Comparison of ENCODE assay signal across 19 cellular contexts in the genomic region with DNA sequence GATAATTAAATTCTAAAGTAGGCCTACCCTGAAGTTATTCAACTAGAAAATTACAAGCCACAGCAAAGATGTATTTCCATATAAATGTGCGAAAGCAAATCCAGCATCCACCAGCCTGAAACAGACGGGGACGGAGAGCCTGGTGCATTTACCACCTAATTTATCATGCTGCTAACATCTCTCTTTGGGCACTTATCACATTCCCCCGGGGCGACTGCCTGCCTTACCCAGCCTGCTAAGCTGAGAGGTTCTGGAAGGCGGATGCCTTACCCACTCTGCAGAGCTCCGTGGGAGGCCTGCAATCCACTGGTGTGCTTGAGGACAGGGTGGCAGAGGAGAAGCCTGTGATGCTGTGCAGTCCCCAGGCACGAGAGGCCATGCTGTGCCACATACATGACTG. TPM values are rescaled to one million over a fixed set of nuclear protein-coding genes. Genes with fewer than 3 reads are reported as not detected.
DNase-seq lines count a peak whose midpoint lies in the region; ATAC-seq and TF ChIP-seq lines count a peak whose summit lies in the region.
"Had no signal": no experiment of that assay in that cellular context is flagged by ENCODE, and none has a peak within 500 bp of the region (broad histone marks: within the 10 kb centered on the region; RNA-seq: fewer than 3 reads in every experiment).

No MANE protein-coding gene starts in this region.

- WGBS in mesenchymal stem cell, result 92% methylated on average over 8 of the region's 8 CpGs

- peaks cover 15% of the 10 kb centered on the region for H3K4me1 Mint-ChIP-seq in stimulated activated naive CD8-positive, alpha-beta T cell treated with anti-CD3 and anti-CD28 coated beads, Interleukin-15, amount 100 ng/mL, for 72 hours

- H3K79me1 ChIP-seq in mesenchymal stem cell (replicated peaks; ENCODE audit: low read length, poor library complexity, severe bottlenecking), result peaks cover 13% of the 10 kb centered on the region

- no peak overlapping the region for H2BK15ac ChIP-seq in mesenchymal stem cell (ENCODE audit: low read depth, poor library complexity, severe bottlenecking)

- no peak overlapping the region for H3K27ac ChIP-seq in mesenchymal stem cell (ENCODE audit: low read length, poor library complexity, severe bottlenecking)
- H3K27ac ChIP-seq: brain microvascular endothelial cell, coronary artery, skin epidermis had no signal

- no peak for ATAC-seq in stimulated activated naive CD8-positive, alpha-beta T cell treated with anti-CD3 and anti-CD28 coated beads, Interleukin-15, amount 100 ng/mL, for 72 hours
- no peak for ATAC-seq in GM19397 (IDR thresholded peaks at IDR 0.05; ENCODE audit: unreplicated experiment)
- ATAC-seq: natural killer cell had no signal

- no peak overlapping the region for H2BK120ac ChIP-seq in mesenchymal stem cell (ENCODE audit: low read depth, low read length)

- H3K27me3 ChIP-seq in mesenchymal stem cell (ENCODE audit: control insufficient read depth in 1 of 2, insufficient read depth in 1 of 2, low read length in 2 of 2), result no peaks in the 10 kb centered on the region
- H3K27me3 ChIP-seq: brain microvascular endothelial cell had no signal

- no peak overlapping the region for H3K18ac ChIP-seq in mesenchymal stem cell (ENCODE audit: low read depth in 1 of 2, low read length in 2 of 2)

- no peak overlapping the region for H2BK5ac ChIP-seq in mesenchymal stem cell (ENCODE audit: low read depth, low read length, poor library complexity, severe bottlenecking)

- H3K36me3 ChIP-seq in mesenchymal stem cell (ENCODE audit: control insufficient read depth in 1 of 2, insufficient read depth in 2 of 2, low read depth in 1 of 2, low read length in 2 of 2), result peaks cover 22 to 31% of the 10 kb centered on the region in 2 experiments
- H3K36me3 ChIP-seq: brain microvascular endothelial cell had no signal

- no peak overlapping the region for H3K9ac ChIP-seq in mesenchymal stem cell (ENCODE audit: low read length)

- no peak overlapping the region for H2BK12ac ChIP-seq in mesenchymal stem cell (ENCODE audit: low read length in 2 of 2)

- DNase-seq in activated effector memory CD4-positive, alpha-beta T cell treated with anti-CD3 and anti-CD28 coated beads, Interleukin-2, amount 50 U/mL, for 16 hours, result peak; percentile 49
- no peak for DNase-seq in activated effector memory CD4-positive, alpha-beta T cell treated with Interleukin-2 at 50 U/mL for 16 hours
- peak; percentile 36 for DNase-seq in NCI-H69 (lab: John Stamatoyannopoulos, UW)
- no peak for DNase-seq in mesenchymal stem cell
- no peak for DNase-seq in SW 1271 (lab: John Stamatoyannopoulos, UW)
- no peak for DNase-seq in stimulated activated naive CD8-positive, alpha-beta T cell treated with anti-CD3 and anti-CD28 coated beads, Interleukin-15, amount 100 ng/mL, for 72 hours
- no peak for DNase-seq in erythroblast (lab: John Stamatoyannopoulos, UW)
- DNase-seq: activated CD4-positive, alpha-beta T cell treated with anti-CD3 and anti-CD28 coated beads for 1 hour; brain microvascular endothelial cell; CD4-positive, CD25-positive, alpha-beta regulatory T cell; DMS153; hippocampal formation; islet precursor cell; natural killer cell; NCI-H510A; stimulated activated CD4-positive, alpha-beta T cell treated with anti-CD3 and anti-CD28 coated beads, Interleukin-4, amount 100 ng/mL, for 1 hour had no signal

- H3K27ac Mint-ChIP-seq in stimulated activated naive CD8-positive, alpha-beta T cell treated with anti-CD3 and anti-CD28 coated beads, Interleukin-15, amount 100 ng/mL, for 72 hours, result no peak overlapping the region
- H3K27ac Mint-ChIP-seq: CD4-positive, CD25-positive, alpha-beta regulatory T cell; natural killer cell had no signal

- H3K4me3 Mint-ChIP-seq in stimulated activated naive CD8-positive, alpha-beta T cell treated with anti-CD3 and anti-CD28 coated beads, Interleukin-15, amount 100 ng/mL, for 72 hours, result no peak overlapping the region
- H3K4me3 Mint-ChIP-seq: CD4-positive, CD25-positive, alpha-beta regulatory T cell; natural killer cell had no signal

- no peak overlapping the region for H2AK5ac ChIP-seq in mesenchymal stem cell (ENCODE audit: low read length, severe bottlenecking)

- no peak overlapping the region for H3K14ac ChIP-seq in mesenchymal stem cell (ENCODE audit: low read length in 2 of 2)

- H3K4me1 ChIP-seq in mesenchymal stem cell (ENCODE audit: control insufficient read depth, insufficient read depth, low read depth, low read length), result peaks cover 31% of the 10 kb centered on the region

- H4K91ac ChIP-seq in mesenchymal stem cell (ENCODE audit: low read length), result peak overlapping the region; percentile 6

- H3K4me2 ChIP-seq in mesenchymal stem cell (ENCODE audit: low read length, poor library complexity, severe bottlenecking), result no peak overlapping the region

- TF ChIP-seq POLR2A in erythroblast (IDR thresholded peaks at IDR 0.05; ENCODE audit: low read length), result no peak

- H3K27me3 Mint-ChIP-seq in stimulated activated naive CD8-positive, alpha-beta T cell treated with anti-CD3 and anti-CD28 coated beads, Interleukin-15, amount 100 ng/mL, for 72 hours, result no peaks in the 10 kb centered on the region

- no peak overlapping the region for H4K8ac ChIP-seq in mesenchymal stem cell (ENCODE audit: low read length)

- no peak overlapping the region for H2AFZ ChIP-seq in mesenchymal stem cell (ENCODE audit: low read depth, low read length)

- H3K4ac ChIP-seq in mesenchymal stem cell (ENCODE audit: low read depth in 1 of 2, low read length in 2 of 2), result no peak overlapping the region

- H3K9me3 Mint-ChIP-seq in stimulated activated naive CD8-positive, alpha-beta T cell treated with anti-CD3 and anti-CD28 coated beads, Interleukin-15, amount 100 ng/mL, for 72 hours, result peaks cover 9% of the 10 kb centered on the region in 2 donors
- H3K9me3 Mint-ChIP-seq: natural killer cell had no signal

- no peak overlapping the region for H3K23ac ChIP-seq in mesenchymal stem cell (ENCODE audit: low read length in 2 of 2)

- H3K9me3 ChIP-seq in mesenchymal stem cell (ENCODE audit: control insufficient read depth, low read length), result no peaks in the 10 kb centered on the region

- H3K4me3 ChIP-seq in mesenchymal stem cell (ENCODE audit: insufficient read depth in 1 of 2, low read depth in 1 of 2, low read length in 2 of 2), result no peak overlapping the region
- H3K4me3 ChIP-seq: coronary artery, skin epidermis had no signal

RNA-seq across cellular contexts. Expression of a gene that starts 25.6 kb away (rescaled TPM):
- polyA plus RNA-seq in mesenchymal stem cell (2013, experiment 1 of 2), result 81.2 TPM
- polyA plus RNA-seq in mesenchymal stem cell (2013, experiment 2 of 2), result 81.4 TPM

Comparison
In these comparisons a context has a peak if more than half of its experiments do, and no peak if none do; other contexts are left out.
1. DNase-seq: peak in activated effector memory CD4-positive, alpha-beta T cell treated with anti-CD3 and anti-CD28 coated beads, Interleukin-2, amount 50 U/mL, for 16 hours (single experiment) and NCI-H69 (single experiment); none in activated effector memory CD4-positive, alpha-beta T cell treated with Interleukin-2 at 50 U/mL for 16 hours (single experiment), mesenchymal stem cell (single experiment), SW 1271 (0 of 2), stimulated activated naive CD8-positive, alpha-beta T cell treated with anti-CD3 and anti-CD28 coated beads, Interleukin-15, amount 100 ng/mL, for 72 hours (0 of 2) and erythroblast (0 of 2).